Comparison of ENCODE assay signal across 24 cellular contexts in genomic region chr21:39325458-39325857, GRCh38.
"Had no signal": no experiment of that assay in that cellular context is flagged by ENCODE, and none has a peak within 500 bp of the region (broad histone marks: within the 10 kb centered on the region; RNA-seq: fewer than 3 reads in every experiment).

No MANE protein-coding gene starts in this region.

- H3K9me3 Mint-ChIP-seq: dendritic cell treated with granulocyte-macrophage colony-stimulating factor and Interleukin-4, amounts not matched to agents 40 ng/mL and 50 ng/mL, for 4 days; effector memory CD8-positive, alpha-beta T cell; endodermal cell had no signal

- H3K4me3 ChIP-seq: colonic mucosa, coronary artery, dorsolateral prefrontal cortex, esophagus muscularis mucosa, esophagus squamous epithelium, gastrocnemius medialis, gastroesophageal sphincter, heart left ventricle, heart right ventricle had no signal

- H3K27ac ChIP-seq: colonic mucosa, coronary artery, dorsolateral prefrontal cortex, epithelial cell of prostate, esophagus muscularis mucosa, esophagus squamous epithelium, foreskin keratinocyte, gastrocnemius medialis, gastroesophageal sphincter, heart left ventricle, heart right ventricle had no signal

- H3K9me3 ChIP-seq: colonic mucosa, esophagus muscularis mucosa, esophagus squamous epithelium, gastrocnemius medialis, gastroesophageal sphincter, heart left ventricle, heart right ventricle had no signal

- DNase-seq: colonic mucosa; cortex of kidney; dermis blood vessel endothelial cell; dorsolateral prefrontal cortex; effector CD4-positive, alpha-beta T cell; effector CD8-positive, alpha-beta T cell; effector memory CD4-positive, alpha-beta T cell; effector memory CD8-positive, alpha-beta T cell; endodermal cell; erythroblast; esophagus squamous epithelium; foreskin fibroblast; foreskin keratinocyte; foreskin melanocyte; gastrocnemius medialis; glutamatergic neuron; heart left ventricle; heart right ventricle had no signal

- H3K27me3 ChIP-seq: colonic mucosa, dorsolateral prefrontal cortex, esophagus muscularis mucosa, esophagus squamous epithelium, foreskin keratinocyte, gastrocnemius medialis, gastroesophageal sphincter, heart left ventricle, heart right ventricle had no signal

- ATAC-seq: effector memory CD8-positive, alpha-beta T cell; esophagus mucosa; foreskin keratinocyte; gastrocnemius medialis; gastroesophageal sphincter; heart left ventricle; heart right ventricle had no signal

- H3K27me3 Mint-ChIP-seq: dendritic cell treated with granulocyte-macrophage colony-stimulating factor and Interleukin-4, amounts not matched to agents 40 ng/mL and 50 ng/mL, for 4 days had no signal

- H3K36me3 ChIP-seq: colonic mucosa, esophagus muscularis mucosa, esophagus squamous epithelium, gastrocnemius medialis, gastroesophageal sphincter, heart left ventricle, heart right ventricle had no signal

- H3K27ac Mint-ChIP-seq: dendritic cell treated with granulocyte-macrophage colony-stimulating factor and Interleukin-4, amounts not matched to agents 40 ng/mL and 50 ng/mL, for 4 days; effector memory CD8-positive, alpha-beta T cell; endodermal cell had no signal

- H3K4me3 Mint-ChIP-seq: dendritic cell treated with granulocyte-macrophage colony-stimulating factor and Interleukin-4, amounts not matched to agents 40 ng/mL and 50 ng/mL, for 4 days; effector memory CD8-positive, alpha-beta T cell; endodermal cell had no signal
